17 cellular contexts compared by ENCODE assay signal in genomic region chr4:71441186-71442169, GRCh38.
DNase-seq lines count a peak whose midpoint lies in the region; ATAC-seq and TF ChIP-seq lines count a peak whose summit lies in the region.
"Had no signal": no experiment of that assay in that cellular context is flagged by ENCODE, and none has a peak within 500 bp of the region (broad histone marks: within the 10 kb centered on the region; RNA-seq: fewer than 3 reads in every experiment).

No MANE protein-coding gene starts in this region.

- no peak for DNase-seq in left ventricle myocardium superior
- DNase-seq in right atrium auricular region (ENCODE audit: low spot score): no peak
- DNase-seq in astrocyte of the cerebellum (ENCODE audit: low read depth): peak; percentile 33
- DNase-seq in kidney epithelial cell (ENCODE audit: low read depth): peak; percentile 45
- no peak for DNase-seq in stimulated activated CD4-positive, alpha-beta T cell treated with anti-CD3 and anti-CD28 coated beads, Interleukin-4, amount 100 ng/mL, for 24 hours
- DNase-seq in GM13976 (ENCODE audit: low spot score): no peak
- DNase-seq: activated naive CD4-positive, alpha-beta T cell; brain microvascular endothelial cell; Caco-2; effector memory CD8-positive, alpha-beta T cell; foreskin melanocyte; mucosa of descending colon; NCI-H2081 treated with DMSO at 0.1 percent for 48 hours; pancreas had no signal

- no peak overlapping the region for H3K27ac ChIP-seq in right atrium auricular region
- H3K27ac ChIP-seq: brain microvascular endothelial cell had no signal

- H3K27me3 ChIP-seq in right atrium auricular region: no peaks in the 10 kb centered on the region
- H3K27me3 ChIP-seq in kidney epithelial cell (ENCODE audit: control insufficient read depth, insufficient read depth, low read length): no peaks in the 10 kb centered on the region
- H3K27me3 ChIP-seq: brain microvascular endothelial cell, pancreas had no signal

- no peaks in the 10 kb centered on the region for H3K36me3 ChIP-seq in right atrium auricular region
- no peaks in the 10 kb centered on the region for H3K36me3 ChIP-seq in kidney epithelial cell (ENCODE audit: control insufficient read depth, insufficient read depth, low read length)
- H3K36me3 ChIP-seq: brain microvascular endothelial cell, pancreas had no signal

- H3K4me1 ChIP-seq in right atrium auricular region: peaks cover 0 to 9% of the 10 kb centered on the region in 2 donors
- H3K4me1 ChIP-seq: Caco-2, pancreas had no signal

- TF ChIP-seq CTCF in right atrium auricular region (IDR thresholded peaks at IDR 0.05) (no peak), astrocyte of the cerebellum (IDR thresholded peaks at IDR 0.05; ENCODE audit: low read depth, low read length, missing control alignments) (no peak), kidney epithelial cell (IDR thresholded peaks at IDR 0.05; ENCODE audit: insufficient read depth, low read length, poor library complexity, severe bottlenecking) (no peak), GM13976 (IDR thresholded peaks at IDR 0.05; ENCODE audit: borderline replicate concordance, control extremely low read depth, extremely low read depth, insufficient read depth, missing control alignments) (no peak)

- peak; percentile 54 for ATAC-seq in left ventricle myocardium superior
- no peak for ATAC-seq in HG02852 (IDR thresholded peaks at IDR 0.05; ENCODE audit: unreplicated experiment)
- no peak for ATAC-seq in GM19452 (IDR thresholded peaks at IDR 0.05; ENCODE audit: unreplicated experiment)
- ATAC-seq: activated CD4-positive, CD25-positive, alpha-beta regulatory T cell treated with anti-CD3 and anti-CD28 coated beads, Interleukin-2, amount 50 U/mL, for 24 hours; effector memory CD8-positive, alpha-beta T cell; mucosa of descending colon had no signal

- H3K9me3 ChIP-seq in right atrium auricular region: no peaks in the 10 kb centered on the region
- H3K9me3 ChIP-seq: Caco-2, mucosa of descending colon, pancreas had no signal

- in situ Hi-C loops in astrocyte of the cerebellum (cut with HindIII; ENCODE audit: low sequenced_read_pairs) (no loop called here), GM13976 (cut with MboI; ENCODE audit: low sequenced_read_pairs, unreplicated experiment) (no loop called here)

- intact Hi-C loops in left ventricle myocardium superior (cut with micrococcal nuclease): no loop called here

- H3K4me3 ChIP-seq in right atrium auricular region (no peak overlapping the region), astrocyte of the cerebellum (ENCODE audit: low read depth, low read length) (no peak overlapping the region), kidney epithelial cell (ENCODE audit: low read depth, low read length) (no peak overlapping the region)
- H3K4me3 ChIP-seq: mucosa of descending colon, pancreas had no signal

Comparison
In these comparisons a context has a peak if more than half of its experiments do, and no peak if none do; other contexts are left out.
1. DNase-seq: peak in astrocyte of the cerebellum (single experiment) and kidney epithelial cell (single experiment); none in left ventricle myocardium superior (single experiment), right atrium auricular region (single experiment), stimulated activated CD4-positive, alpha-beta T cell treated with anti-CD3 and anti-CD28 coated beads, Interleukin-4, amount 100 ng/mL, for 24 hours (single experiment) and GM13976 (single experiment).